23 cellular contexts compared by ENCODE assay signal in genomic region chr2:112201706-112202430, GRCh38.
"Had no signal": no experiment of that assay in that cellular context is flagged by ENCODE, and none has a peak within 500 bp of the region (broad histone marks: within the 10 kb centered on the region; RNA-seq: fewer than 3 reads in every experiment).

No MANE protein-coding gene starts in this region.

- FAIRE-seq: colon, frontal cortex, pancreas had no signal

- H3K27ac Mint-ChIP-seq: activated CD4-positive, alpha-beta T cell treated with anti-CD3 and anti-CD28 coated beads, Interleukin-2, amount 10 ng/mL, durations not matched to agents 7 days and 5 days; activated CD8-positive, alpha-beta T cell treated with anti-CD3 and anti-CD28 coated beads, Interleukin-2, amount 10 ng/mL, durations not matched to agents 7 days and 5 days; activated naive CD4-positive, alpha-beta T cell treated with anti-CD3 and anti-CD28 coated beads, Interleukin-2, amount 50 U/mL, for 24 hours; immature natural killer cell; memory B cell; nephron; stimulated activated naive CD8-positive, alpha-beta T cell treated with anti-CD3 and anti-CD28 coated beads, Interleukin-15, amount 100 ng/mL, for 72 hours had no signal

- H3K36me3 ChIP-seq: neutrophil, pancreas, tibial nerve had no signal

- H3K27ac ChIP-seq: body of pancreas, hepatocyte, neutrophil, pancreas, tibial nerve had no signal

- H3K4me3 ChIP-seq: body of pancreas, hepatocyte, pancreas, tibial nerve had no signal

- DNase-seq: activated CD4-positive, alpha-beta T cell treated with anti-CD3 and anti-CD28 coated beads, Interleukin-2, amount 10 ng/mL, durations not matched to agents 7 days and 5 days; activated CD8-positive, alpha-beta T cell treated with anti-CD3 and anti-CD28 coated beads, Interleukin-2, amount 10 ng/mL, durations not matched to agents 7 days and 5 days; activated gamma-delta T cell treated with Interleukin-2 at 50 U/mL for 16 hours; activated T-cell treated with anti-CD3 and anti-CD28 coated beads, Interleukin-2, amount 50 U/mL, for 1 hour; anterior cingulate cortex; body of pancreas; caudate nucleus; glutamatergic neuron; immature natural killer cell; pancreas; right cardiac atrium; stimulated activated CD4-positive, alpha-beta T cell treated with anti-CD3 and anti-CD28 coated beads, Interleukin-1b, Interleukin-23, amount 100 ng/mL, for 48 hours; stimulated activated naive CD8-positive, alpha-beta T cell treated with anti-CD3 and anti-CD28 coated beads, Interleukin-15, amount 100 ng/mL, for 72 hours; T-helper 1 cell had no signal

- H3K4me3 Mint-ChIP-seq: activated CD4-positive, alpha-beta T cell treated with anti-CD3 and anti-CD28 coated beads, Interleukin-2, amount 10 ng/mL, durations not matched to agents 7 days and 5 days; activated CD8-positive, alpha-beta T cell treated with anti-CD3 and anti-CD28 coated beads, Interleukin-2, amount 10 ng/mL, durations not matched to agents 7 days and 5 days; activated naive CD4-positive, alpha-beta T cell treated with anti-CD3 and anti-CD28 coated beads, Interleukin-2, amount 50 U/mL, for 24 hours; immature natural killer cell; memory B cell; nephron; stimulated activated naive CD8-positive, alpha-beta T cell treated with anti-CD3 and anti-CD28 coated beads, Interleukin-15, amount 100 ng/mL, for 72 hours had no signal

- H3K27me3 ChIP-seq: body of pancreas, hepatocyte, neutrophil, pancreas, tibial nerve had no signal

- H3K4me1 Mint-ChIP-seq: activated CD4-positive, alpha-beta T cell treated with anti-CD3 and anti-CD28 coated beads, Interleukin-2, amount 10 ng/mL, durations not matched to agents 7 days and 5 days; immature natural killer cell had no signal

- ATAC-seq: activated CD4-positive, CD25-positive, alpha-beta regulatory T cell treated with anti-CD3 and anti-CD28 coated beads, Interleukin-2, amount 50 U/mL, for 24 hours; activated CD8-positive, alpha-beta T cell treated with anti-CD3 and anti-CD28 coated beads, Interleukin-2, amount 10 ng/mL, durations not matched to agents 7 days and 5 days; body of pancreas; pancreas; stimulated activated naive CD8-positive, alpha-beta T cell treated with anti-CD3 and anti-CD28 coated beads, Interleukin-15, amount 100 ng/mL, for 72 hours had no signal

- H3K27me3 Mint-ChIP-seq: activated CD4-positive, alpha-beta T cell treated with anti-CD3 and anti-CD28 coated beads, Interleukin-2, amount 10 ng/mL, durations not matched to agents 7 days and 5 days; activated naive CD4-positive, alpha-beta T cell treated with anti-CD3 and anti-CD28 coated beads, Interleukin-2, amount 50 U/mL, for 24 hours; stimulated activated naive CD8-positive, alpha-beta T cell treated with anti-CD3 and anti-CD28 coated beads, Interleukin-15, amount 100 ng/mL, for 72 hours had no signal

- H3K4me1 ChIP-seq: body of pancreas, pancreas, tibial nerve had no signal
